1 cellular context compared by ENCODE assay signal in the genomic region with DNA sequence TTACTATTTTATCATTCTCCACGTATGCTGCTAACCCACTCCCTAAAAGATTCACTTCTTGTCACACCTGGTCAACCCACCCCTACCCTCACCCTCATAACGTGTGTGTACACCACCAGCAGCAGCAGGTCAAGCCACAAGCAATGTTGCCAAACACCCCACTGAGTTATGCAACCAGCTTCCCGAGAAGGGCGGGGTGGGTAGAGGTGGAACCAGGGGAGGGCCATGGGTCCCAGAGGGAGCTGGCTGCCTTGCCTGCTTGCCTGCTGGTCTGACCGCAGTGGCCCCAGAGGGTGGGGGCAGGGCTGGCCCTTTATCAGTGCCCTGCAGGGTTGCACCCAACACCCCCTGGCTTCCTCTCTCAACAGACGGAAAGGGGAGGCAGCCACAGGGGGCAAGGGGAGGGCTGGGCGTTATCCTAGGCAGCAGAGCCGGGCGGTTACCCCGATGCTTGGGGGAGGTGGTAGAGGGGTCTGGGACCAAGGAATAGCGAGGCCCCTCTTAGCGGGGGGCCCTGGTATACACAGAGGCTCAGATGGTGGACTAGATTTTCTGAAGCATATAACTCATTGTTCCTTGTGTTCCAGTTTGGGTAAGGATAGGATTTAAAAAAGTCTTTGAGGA.
TF ChIP-seq lines count a peak whose summit lies in the region.

No MANE protein-coding gene starts in this region.

TF ChIP-seq in K562, 482 proteins besides CTCF, POLR2A, EP300 and RAD21 (continued from another document and continues in another):
- TF ChIP-seq EWSR1 (IDR thresholded peaks at IDR 0.05; ENCODE audit: borderline replicate concordance, low read depth, partially characterized antibody): no peak
- no peak for TF ChIP-seq CHD4 (IDR thresholded peaks at IDR 0.05; ENCODE audit: insufficient read depth, insufficient replicate concordance, low read depth, low read length, poor library complexity, severe bottlenecking)
- peak; percentile 74; the same call in 1 of the 2 replicates for TF ChIP-seq NFRKB (IDR thresholded peaks at IDR 0.05; ENCODE audit: low read depth)
- peak; percentile 90 for TF ChIP-seq MAX (CRISPR knock-in tag; IDR thresholded peaks at IDR 0.05)
- TF ChIP-seq LCOR (CRISPR knock-in tag; IDR thresholded peaks at IDR 0.05): peak; percentile 98
- TF ChIP-seq TAF7 (tag; IDR thresholded peaks at IDR 0.05): no peak
- TF ChIP-seq TFAP4 (CRISPR knock-in tag; IDR thresholded peaks at IDR 0.05; ENCODE audit: borderline replicate concordance): peak; percentile 99
- TF ChIP-seq, protein P1, sequence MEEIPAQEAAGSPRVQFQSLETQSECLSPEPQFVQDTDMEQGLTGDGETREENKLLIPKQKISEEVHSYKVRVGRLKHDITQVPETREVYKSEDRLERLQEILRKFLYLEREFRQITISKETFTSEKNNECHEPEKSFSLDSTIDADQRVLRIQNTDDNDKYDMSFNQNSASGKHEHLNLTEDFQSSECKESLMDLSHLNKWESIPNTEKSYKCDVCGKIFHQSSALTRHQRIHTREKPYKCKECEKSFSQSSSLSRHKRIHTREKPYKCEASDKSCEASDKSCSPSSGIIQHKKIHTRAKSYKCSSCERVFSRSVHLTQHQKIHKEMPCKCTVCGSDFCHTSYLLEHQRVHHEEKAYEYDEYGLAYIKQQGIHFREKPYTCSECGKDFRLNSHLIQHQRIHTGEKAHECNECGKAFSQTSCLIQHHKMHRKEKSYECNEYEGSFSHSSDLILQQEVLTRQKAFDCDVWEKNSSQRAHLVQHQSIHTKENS (CRISPR knock-in tag; IDR thresholded peaks at IDR 0.05): no peak
- no peak for TF ChIP-seq ZNF77 (CRISPR knock-in tag; IDR thresholded peaks at IDR 0.05)
- peak; percentile 94 for TF ChIP-seq ZBED1 (IDR thresholded peaks at IDR 0.05)
- no peak for TF ChIP-seq ZNF41 (CRISPR knock-in tag; conservative IDR thresholded peaks at IDR 0.05)
- TF ChIP-seq ZNF134 (CRISPR knock-in tag; conservative IDR thresholded peaks at IDR 0.05): 0 out of 2 replicates have a peak, but pooled peaks have one; percentile 10
- TF ChIP-seq, protein P2, sequence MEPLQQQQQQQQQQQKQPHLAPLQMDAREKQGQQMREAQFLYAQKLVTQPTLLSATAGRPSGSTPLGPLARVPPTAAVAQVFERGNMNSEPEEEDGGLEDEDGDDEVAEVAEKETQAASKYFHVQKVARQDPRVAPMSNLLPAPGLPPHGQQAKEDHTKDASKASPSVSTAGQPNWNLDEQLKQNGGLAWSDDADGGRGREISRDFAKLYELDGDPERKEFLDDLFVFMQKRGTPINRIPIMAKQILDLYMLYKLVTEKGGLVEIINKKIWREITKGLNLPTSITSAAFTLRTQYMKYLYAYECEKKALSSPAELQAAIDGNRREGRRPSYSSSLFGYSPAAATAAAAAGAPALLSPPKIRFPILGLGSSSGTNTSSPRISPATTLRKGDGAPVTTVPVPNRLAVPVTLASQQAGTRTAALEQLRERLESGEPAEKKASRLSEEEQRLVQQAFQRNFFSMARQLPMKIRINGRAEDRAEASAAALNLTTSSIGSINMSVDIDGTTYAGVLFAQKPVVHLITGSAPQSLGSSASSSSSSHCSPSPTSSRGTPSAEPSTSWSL (CRISPR knock-in tag; IDR thresholded peaks at IDR 0.05; ENCODE audit: borderline replicate concordance): no peak
- no peak for TF ChIP-seq ZNF184 (CRISPR knock-in tag; IDR thresholded peaks at IDR 0.05)
- no peak for TF ChIP-seq ZNF282 (CRISPR knock-in tag; IDR thresholded peaks at IDR 0.05)
- TF ChIP-seq NRF1 (conservative IDR thresholded peaks at IDR 0.05 in 1 of 2, IDR thresholded peaks at IDR 0.05 in 1 of 2): 0 out of 4 replicates have a peak, but pooled peaks have one; percentile 9 to 27
- no peak for TF ChIP-seq ZNF695 (CRISPR knock-in tag; IDR thresholded peaks at IDR 0.05)
- TF ChIP-seq STAT5A (IDR thresholded peaks at IDR 0.05; ENCODE audit: borderline replicate concordance, low read length): peak; percentile 95
- TF ChIP-seq BCLAF1 (IDR thresholded peaks at IDR 0.05; ENCODE audit: borderline replicate concordance in 1 of 2, control insufficient read depth in 1 of 2, low read depth in 2 of 2, low read length in 1 of 2): peak in 1 of 2 experiments; percentile 87; a peak in 1 of 4 replicates
- no peak for TF ChIP-seq HDGF (IDR thresholded peaks at IDR 0.05)
- peak; percentile 94 for TF ChIP-seq ETV1 (tag; conservative IDR thresholded peaks at IDR 0.05; ENCODE audit: low read depth)
- TF ChIP-seq KDM1A (IDR thresholded peaks at IDR 0.05): no peak
- TF ChIP-seq SP1 (CRISPR knock-in tag; IDR thresholded peaks at IDR 0.05): peak; percentile 89
- peak; percentile 98 for TF ChIP-seq POLR2AphosphoS5 (IDR thresholded peaks at IDR 0.05; ENCODE audit: control insufficient read depth, insufficient read depth, low read depth, low read length)
- TF ChIP-seq, protein P3, sequence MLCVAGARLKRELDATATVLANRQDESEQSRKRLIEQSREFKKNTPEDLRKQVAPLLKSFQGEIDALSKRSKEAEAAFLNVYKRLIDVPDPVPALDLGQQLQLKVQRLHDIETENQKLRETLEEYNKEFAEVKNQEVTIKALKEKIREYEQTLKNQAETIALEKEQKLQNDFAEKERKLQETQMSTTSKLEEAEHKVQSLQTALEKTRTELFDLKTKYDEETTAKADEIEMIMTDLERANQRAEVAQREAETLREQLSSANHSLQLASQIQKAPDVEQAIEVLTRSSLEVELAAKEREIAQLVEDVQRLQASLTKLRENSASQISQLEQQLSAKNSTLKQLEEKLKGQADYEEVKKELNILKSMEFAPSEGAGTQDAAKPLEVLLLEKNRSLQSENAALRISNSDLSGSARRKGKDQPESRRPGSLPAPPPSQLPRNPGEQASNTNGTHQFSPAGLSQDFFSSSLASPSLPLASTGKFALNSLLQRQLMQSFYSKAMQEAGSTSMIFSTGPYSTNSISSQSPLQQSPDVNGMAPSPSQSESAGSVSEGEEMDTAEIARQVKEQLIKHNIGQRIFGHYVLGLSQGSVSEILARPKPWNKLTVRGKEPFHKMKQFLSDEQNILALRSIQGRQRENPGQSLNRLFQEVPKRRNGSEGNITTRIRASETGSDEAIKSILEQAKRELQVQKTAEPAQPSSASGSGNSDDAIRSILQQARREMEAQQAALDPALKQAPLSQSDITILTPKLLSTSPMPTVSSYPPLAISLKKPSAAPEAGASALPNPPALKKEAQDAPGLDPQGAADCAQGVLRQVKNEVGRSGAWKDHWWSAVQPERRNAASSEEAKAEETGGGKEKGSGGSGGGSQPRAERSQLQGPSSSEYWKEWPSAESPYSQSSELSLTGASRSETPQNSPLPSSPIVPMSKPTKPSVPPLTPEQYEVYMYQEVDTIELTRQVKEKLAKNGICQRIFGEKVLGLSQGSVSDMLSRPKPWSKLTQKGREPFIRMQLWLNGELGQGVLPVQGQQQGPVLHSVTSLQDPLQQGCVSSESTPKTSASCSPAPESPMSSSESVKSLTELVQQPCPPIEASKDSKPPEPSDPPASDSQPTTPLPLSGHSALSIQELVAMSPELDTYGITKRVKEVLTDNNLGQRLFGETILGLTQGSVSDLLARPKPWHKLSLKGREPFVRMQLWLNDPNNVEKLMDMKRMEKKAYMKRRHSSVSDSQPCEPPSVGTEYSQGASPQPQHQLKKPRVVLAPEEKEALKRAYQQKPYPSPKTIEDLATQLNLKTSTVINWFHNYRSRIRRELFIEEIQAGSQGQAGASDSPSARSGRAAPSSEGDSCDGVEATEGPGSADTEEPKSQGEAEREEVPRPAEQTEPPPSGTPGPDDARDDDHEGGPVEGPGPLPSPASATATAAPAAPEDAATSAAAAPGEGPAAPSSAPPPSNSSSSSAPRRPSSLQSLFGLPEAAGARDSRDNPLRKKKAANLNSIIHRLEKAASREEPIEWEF (CRISPR knock-in tag; IDR thresholded peaks at IDR 0.05): peak; percentile 78; the same call in 1 of the 2 replicates
- TF ChIP-seq SMAD1 (IDR thresholded peaks at IDR 0.05; ENCODE audit: low read depth, low read length, partially characterized antibody): peak; percentile 96
- peak; percentile 100 for TF ChIP-seq ZBTB7A (IDR thresholded peaks at IDR 0.05; ENCODE audit: borderline replicate concordance, control insufficient read depth, low read depth, low read length)
- TF ChIP-seq PHB2 (IDR thresholded peaks at IDR 0.05; ENCODE audit: low read depth): peak; percentile 95
- no peak for TF ChIP-seq HOXB6 (CRISPR knock-in tag; IDR thresholded peaks at IDR 0.05; ENCODE audit: borderline replicate concordance)
- no peak for TF ChIP-seq PTRF (tag; IDR thresholded peaks at IDR 0.05)
- TF ChIP-seq ATF3 (IDR thresholded peaks at IDR 0.05): peak; percentile 85
- no peak for TF ChIP-seq ATF3 (CRISPR knock-in tag; conservative IDR thresholded peaks at IDR 0.05)
- no peak for TF ChIP-seq SIX5 (IDR thresholded peaks at IDR 0.05; ENCODE audit: borderline replicate concordance in 1 of 2, insufficient read depth in 1 of 2, low read depth in 1 of 2, low read length in 2 of 2)
- TF ChIP-seq, protein P4, sequence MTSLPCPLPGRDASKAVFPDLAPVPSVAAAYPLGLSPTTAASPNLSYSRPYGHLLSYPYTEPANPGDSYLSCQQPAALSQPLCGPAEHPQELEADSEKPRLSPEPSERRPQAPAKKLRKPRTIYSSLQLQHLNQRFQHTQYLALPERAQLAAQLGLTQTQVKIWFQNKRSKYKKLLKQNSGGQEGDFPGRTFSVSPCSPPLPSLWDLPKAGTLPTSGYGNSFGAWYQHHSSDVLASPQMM (CRISPR knock-in tag; IDR thresholded peaks at IDR 0.05): no peak
- TF ChIP-seq CTCFL (IDR thresholded peaks at IDR 0.05; ENCODE audit: borderline replicate concordance, insufficient read depth, low read depth, low read length, poor library complexity, severe bottlenecking): no peak
- TF ChIP-seq NFYB (IDR thresholded peaks at IDR 0.05; ENCODE audit: extremely low read depth, insufficient read length): no peak
- no peak for TF ChIP-seq SREBF1 (IDR thresholded peaks at IDR 0.05; ENCODE audit: borderline replicate concordance, low read depth, low read length)
- no peak for TF ChIP-seq C11orf30 (IDR thresholded peaks at IDR 0.05; ENCODE audit: low read depth)
- no peak for TF ChIP-seq ZNF717 (CRISPR knock-in tag; IDR thresholded peaks at IDR 0.05)
- no peak for TF ChIP-seq POLR2B (IDR thresholded peaks at IDR 0.05; ENCODE audit: low read depth, partially characterized antibody)
- TF ChIP-seq ETV6 (IDR thresholded peaks at IDR 0.05; ENCODE audit: borderline replicate concordance in 1 of 2, low read depth in 2 of 2, low read length in 1 of 2): peak; percentile 54 to 87; a peak in 3 of 4 replicates
- TF ChIP-seq ETV6 (CRISPR knock-in tag; IDR thresholded peaks at IDR 0.05; ENCODE audit: borderline replicate concordance): 0 out of 2 replicates have a peak, but pooled peaks have one; percentile 61
- TF ChIP-seq U2AF1 (optimal IDR thresholded peaks at IDR 0.05; ENCODE audit: low read depth, low read length): no peak
- TF ChIP-seq SAFB (IDR thresholded peaks at IDR 0.05; ENCODE audit: borderline replicate concordance, low read depth, low read length): no peak
- peak in 1 of 2 experiments; percentile 49; a peak in 1 of 4 replicates for TF ChIP-seq SIN3A (IDR thresholded peaks at IDR 0.05; ENCODE audit: borderline replicate concordance in 2 of 2, control insufficient read depth in 1 of 2, low read depth in 2 of 2, low read length in 2 of 2)
- TF ChIP-seq KLF1 (tag; IDR thresholded peaks at IDR 0.05): peak; percentile 97
- TF ChIP-seq ZKSCAN8 (CRISPR knock-in tag; IDR thresholded peaks at IDR 0.05): peak; percentile 80; the same call in 1 of the 2 replicates
- peak; percentile 52; the same call in 1 of the 2 replicates for TF ChIP-seq EHMT2 (IDR thresholded peaks at IDR 0.05)
- TF ChIP-seq HEY1 (CRISPR knock-in tag; IDR thresholded peaks at IDR 0.05; ENCODE audit: borderline replicate concordance): no peak
